2 cellular contexts compared by ENCODE assay signal in genomic region chr11:22792497-22792896, GRCh38.
TF ChIP-seq lines count a peak whose summit lies in the region.

No MANE protein-coding gene starts in this region.

TF ChIP-seq in GM12878, 131 proteins besides CTCF, POLR2A, EP300 and RAD21:
- no peak for TF ChIP-seq SUZ12 (IDR thresholded peaks at IDR 0.05; ENCODE audit: unreplicated experiment)
- no peak for TF ChIP-seq POLR2AphosphoS2 (IDR thresholded peaks at IDR 0.05; ENCODE audit: low read depth, low read length)
- TF ChIP-seq MTA2 (IDR thresholded peaks at IDR 0.05; ENCODE audit: low read depth) = no peak
- no peak for TF ChIP-seq EZH2 (IDR thresholded peaks at IDR 0.05; ENCODE audit: borderline replicate concordance, control insufficient read depth, low read depth, low read length)
- TF ChIP-seq RBBP5 (conservative IDR thresholded peaks at IDR 0.05) = no peak
- TF ChIP-seq FOS (IDR thresholded peaks at IDR 0.05; ENCODE audit: borderline replicate concordance, extremely low read depth, insufficient read length) = no peak
- no peak for TF ChIP-seq TBL1XR1 (IDR thresholded peaks at IDR 0.05; ENCODE audit: low read depth, low read length)
- no peak for TF ChIP-seq MYB (IDR thresholded peaks at IDR 0.05; ENCODE audit: borderline replicate concordance, low read depth, low read length)

TF ChIP-seq in HepG2, 621 proteins besides CTCF, POLR2A, EP300 and RAD21 (continues in another document):
- TF ChIP-seq BRCA1 (CRISPR knock-in tag; IDR thresholded peaks at IDR 0.05) (no peak), NR2F1 (CRISPR knock-in tag; IDR thresholded peaks at IDR 0.05) (no peak), SMAD9 (CRISPR knock-in tag; IDR thresholded peaks at IDR 0.05) (no peak), THAP11 (CRISPR knock-in tag; IDR thresholded peaks at IDR 0.05) (0 out of 2 replicates have a peak, but pooled peaks have one; percentile 29), ZBTB49 (CRISPR knock-in tag; IDR thresholded peaks at IDR 0.05; ENCODE audit: borderline replicate concordance) (no peak), SIN3B (IDR thresholded peaks at IDR 0.05; ENCODE audit: low read length) (no peak), KDM5A (IDR thresholded peaks at IDR 0.05; ENCODE audit: borderline replicate concordance, low read length) (no peak), ARID3A (IDR thresholded peaks at IDR 0.05; ENCODE audit: low read depth, low read length) (no peak), ZBTB38 (CRISPR knock-in tag; IDR thresholded peaks at IDR 0.05) (no peak), NCOA5 (CRISPR knock-in tag; IDR thresholded peaks at IDR 0.05) (no peak), SCMH1 (CRISPR knock-in tag; IDR thresholded peaks at IDR 0.05; ENCODE audit: borderline replicate concordance) (no peak), NCOR1 (IDR thresholded peaks at IDR 0.05; ENCODE audit: borderline replicate concordance, low read length) (no peak), NCOA2 (CRISPR knock-in tag; IDR thresholded peaks at IDR 0.05) (peak; percentile 43; the same call in 1 of the 2 replicates), RBAK (CRISPR knock-in tag; IDR thresholded peaks at IDR 0.05) (no peak), ZBTB46 (CRISPR knock-in tag; IDR thresholded peaks at IDR 0.05; ENCODE audit: borderline replicate concordance) (no peak), ZNF253 (CRISPR knock-in tag; IDR thresholded peaks at IDR 0.05; ENCODE audit: borderline replicate concordance) (no peak), MXD3 (CRISPR knock-in tag; IDR thresholded peaks at IDR 0.05) (no peak), ZNF567 (CRISPR knock-in tag; IDR thresholded peaks at IDR 0.05; ENCODE audit: borderline replicate concordance) (no peak), ZKSCAN8 (CRISPR knock-in tag; IDR thresholded peaks at IDR 0.05; ENCODE audit: borderline replicate concordance) (peak; percentile 37; the same call in 1 of the 2 replicates), CEBPB (IDR thresholded peaks at IDR 0.05; ENCODE audit: borderline replicate concordance, low read depth, low read length) (peak; percentile 14; the same call in 1 of the 2 replicates), HHEX (CRISPR knock-in tag; IDR thresholded peaks at IDR 0.05) (no peak), FOXA1 (IDR thresholded peaks at IDR 0.05) (no peak), FOXA1 (CRISPR knock-in tag; IDR thresholded peaks at IDR 0.05) (peak; percentile 59), KLF12 (CRISPR knock-in tag; IDR thresholded peaks at IDR 0.05; ENCODE audit: borderline replicate concordance) (no peak), GRHL1 (CRISPR knock-in tag; conservative IDR thresholded peaks at IDR 0.05) (no peak), SOX13 (IDR thresholded peaks at IDR 0.05) (peak; percentile 94), SOX13 (CRISPR knock-in tag; conservative IDR thresholded peaks at IDR 0.05 in 1 of 2, IDR thresholded peaks at IDR 0.05 in 1 of 2) (peak in 1 of 2 experiments; percentile 99; a peak in 2 of 4 replicates), ZNF775 (CRISPR knock-in tag; IDR thresholded peaks at IDR 0.05; ENCODE audit: borderline replicate concordance) (no peak), CCAR2 (optimal IDR thresholded peaks at IDR 0.05; ENCODE audit: low read depth, low read length) (no peak), EHMT2 (IDR thresholded peaks at IDR 0.05; ENCODE audit: borderline replicate concordance, low read depth, low read length) (peak; percentile 71; the same call in 1 of the 2 replicates), ELF3 (CRISPR knock-in tag; IDR thresholded peaks at IDR 0.05) (0 out of 2 replicates have a peak, but pooled peaks have one; percentile 11), THRA (CRISPR knock-in tag; IDR thresholded peaks at IDR 0.05; ENCODE audit: borderline replicate concordance) (no peak), TFDP1 (CRISPR knock-in tag; IDR thresholded peaks at IDR 0.05; ENCODE audit: borderline replicate concordance) (no peak), ZBTB25 (CRISPR knock-in tag; IDR thresholded peaks at IDR 0.05) (no peak), RXRB (CRISPR knock-in tag; IDR thresholded peaks at IDR 0.05; ENCODE audit: borderline replicate concordance) (no peak), MTA1 (CRISPR knock-in tag; IDR thresholded peaks at IDR 0.05; ENCODE audit: borderline replicate concordance) (no peak), DZIP1 (CRISPR knock-in tag; IDR thresholded peaks at IDR 0.05) (no peak), ARID5B (CRISPR knock-in tag; IDR thresholded peaks at IDR 0.05) (peak; percentile 76), JUND (CRISPR knock-in tag; IDR thresholded peaks at IDR 0.05) (no peak), FOXA3 (CRISPR knock-in tag; IDR thresholded peaks at IDR 0.05) (peak; percentile 53)
